In genomic region chr5:127369772-127370171, GRCh38 we compare ENCODE assay signal across 15 cellular contexts.
"Had no signal": no experiment of that assay in that cellular context is flagged by ENCODE, and none has a peak within 500 bp of the region (broad histone marks: within the 10 kb centered on the region; RNA-seq: fewer than 3 reads in every experiment).

No MANE protein-coding gene starts in this region.

- H3K27me3 ChIP-seq: gastroesophageal sphincter, left lung had no signal

- DNase-seq: activated naive CD4-positive, alpha-beta T cell treated with anti-CD3 and anti-CD28 coated beads, Interleukin-2, amount 10 ng/mL, durations not matched to agents 7 days and 5 days; effector memory CD8-positive, alpha-beta T cell; islet precursor cell; left lung; mucosa of descending colon; stimulated activated CD4-positive, alpha-beta T cell treated with anti-CD3 and anti-CD28 coated beads, Interleukin-15, amount 100 ng/mL, for 24 hours; stimulated activated CD4-positive, alpha-beta T cell treated with anti-CD3 and anti-CD28 coated beads, Interleukin-4, amount 100 ng/mL, for 24 hours had no signal

- H3K27me3 Mint-ChIP-seq: dendritic cell treated with granulocyte-macrophage colony-stimulating factor and Interleukin-4, amounts not matched to agents 40 ng/mL and 50 ng/mL, for 4 days had no signal

- H3K4me3 ChIP-seq: gastroesophageal sphincter, left lung, mucosa of descending colon, thoracic aorta had no signal

- H3K4me1 ChIP-seq: gastroesophageal sphincter, left lung had no signal

- H3K4me1 Mint-ChIP-seq: activated naive CD4-positive, alpha-beta T cell treated with anti-CD3 and anti-CD28 coated beads, Interleukin-2, amount 10 ng/mL, durations not matched to agents 7 days and 5 days; central memory CD8-positive, alpha-beta T cell had no signal

- H3K27ac ChIP-seq: epithelial cell of prostate, gastroesophageal sphincter, left lung, thoracic aorta had no signal

- H3K36me3 ChIP-seq: gastroesophageal sphincter, left lung, thoracic aorta had no signal

- H3K36me3 Mint-ChIP-seq: activated naive CD4-positive, alpha-beta T cell treated with anti-CD3 and anti-CD28 coated beads, Interleukin-2, amount 10 ng/mL, durations not matched to agents 7 days and 5 days; natural killer cell treated with Interleukin-12 subunit alpha and Interleukin-12 subunit beta and Interleukin-15 and Interleukin-18, amount 100 ng/mL, for 72 hours had no signal

- H3K27ac Mint-ChIP-seq: activated naive CD4-positive, alpha-beta T cell treated with anti-CD3 and anti-CD28 coated beads, Interleukin-2, amount 10 ng/mL, durations not matched to agents 7 days and 5 days; activated T-helper 2 cell treated with anti-CD3 and anti-CD28 coated beads, Interferon-gamma antibody, Interleukin-2, Interleukin-4, amounts not matched to agents 10 μg/mL and 5 μg/mL and 100 μg/mL, durations not matched to agents 14 hours and 24 hours and 36 hours; dendritic cell treated with granulocyte-macrophage colony-stimulating factor and Interleukin-4, amounts not matched to agents 40 ng/mL and 50 ng/mL, for 4 days; effector memory CD8-positive, alpha-beta T cell; natural killer cell treated with Interleukin-12 subunit alpha and Interleukin-12 subunit beta and Interleukin-15 and Interleukin-18, amount 100 ng/mL, for 72 hours; stimulated activated naive CD8-positive, alpha-beta T cell treated with anti-CD3 and anti-CD28 coated beads, Interleukin-15, Interleukin-2, amounts not matched to agents 100 ng/mL and 50 ng/mL, for 24 hours had no signal

- H3K4me3 Mint-ChIP-seq: activated naive CD4-positive, alpha-beta T cell treated with anti-CD3 and anti-CD28 coated beads, Interleukin-2, amount 10 ng/mL, durations not matched to agents 7 days and 5 days; central memory CD8-positive, alpha-beta T cell; dendritic cell treated with granulocyte-macrophage colony-stimulating factor and Interleukin-4, amounts not matched to agents 40 ng/mL and 50 ng/mL, for 4 days; effector memory CD8-positive, alpha-beta T cell; natural killer cell treated with Interleukin-12 subunit alpha and Interleukin-12 subunit beta and Interleukin-15 and Interleukin-18, amount 100 ng/mL, for 72 hours; stimulated activated naive CD8-positive, alpha-beta T cell treated with anti-CD3 and anti-CD28 coated beads, Interleukin-15, Interleukin-2, amounts not matched to agents 100 ng/mL and 50 ng/mL, for 24 hours had no signal

- H3K9me3 Mint-ChIP-seq: activated naive CD4-positive, alpha-beta T cell treated with anti-CD3 and anti-CD28 coated beads, Interleukin-2, amount 10 ng/mL, durations not matched to agents 7 days and 5 days; activated T-helper 2 cell treated with anti-CD3 and anti-CD28 coated beads, Interferon-gamma antibody, Interleukin-2, Interleukin-4, amounts not matched to agents 10 μg/mL and 5 μg/mL and 100 μg/mL, durations not matched to agents 14 hours and 24 hours and 36 hours; central memory CD8-positive, alpha-beta T cell; dendritic cell treated with granulocyte-macrophage colony-stimulating factor and Interleukin-4, amounts not matched to agents 40 ng/mL and 50 ng/mL, for 4 days; natural killer cell treated with Interleukin-12 subunit alpha and Interleukin-12 subunit beta and Interleukin-15 and Interleukin-18, amount 100 ng/mL, for 72 hours; stimulated activated naive CD8-positive, alpha-beta T cell treated with anti-CD3 and anti-CD28 coated beads, Interleukin-15, Interleukin-2, amounts not matched to agents 100 ng/mL and 50 ng/mL, for 24 hours had no signal

- H3K9me3 ChIP-seq: gastroesophageal sphincter, mucosa of descending colon, thoracic aorta had no signal
